In genomic region chr10:26486985-26487850, GRCh38 we compare ENCODE assay signal across 9 cellular contexts. TPM values are rescaled to one million over a fixed set of nuclear protein-coding genes. Genes with fewer than 3 reads are reported as not detected.
A peak's percentile ranks its signal among the peaks of the same experiment; 100 is the strongest.
DNase-seq lines count a peak whose midpoint lies in the region; ATAC-seq, FAIRE-seq and TF ChIP-seq lines count a peak whose summit lies in the region.
"Had no signal": no experiment of that assay in that cellular context is flagged by ENCODE, and none has a peak within 500 bp of the region (broad histone marks: within the 10 kb centered on the region; RNA-seq: fewer than 3 reads in every experiment).

No MANE protein-coding gene starts in this region.

- peaks cover 44% of the 10 kb centered on the region for H3K4me1 Mint-ChIP-seq in T-helper 1 cell treated with Interleukin-12 subunit alpha and Interleukin-12 subunit beta and Interleukin-4 antibody, amounts not matched to agents 30 μg/mL and 1 μg/mL, for 36 hours (ENCODE audit: low read depth)

- H3K27ac Mint-ChIP-seq in T-helper 1 cell treated with Interleukin-12 subunit alpha and Interleukin-12 subunit beta and Interleukin-4 antibody, amounts not matched to agents 30 μg/mL and 1 μg/mL, for 36 hours: peak overlapping the region; percentile 94

- CTCF ChIA-PET in GM12878 (lab: Yijun Ruan, JAX): interaction anchor here (0.6 kb wide), 1 partner anchor 88 kb away, joined by 3 read pairs; no protein-coding TSS in a partner anchor

- 9% methylated on average over 11 of the region's 11 CpGs for WGBS in GM12878 (ENCODE audit: insufficient coverage, insufficient replicate concordance, low lambda C conversion rate, missing lambda C conversion rate)
- 34% methylated on average over 11 of the region's 11 CpGs for WGBS in suprapubic skin

- H3K9me3 ChIP-seq in GM12878 (replicated peaks; ENCODE audit: control insufficient read depth, insufficient read depth, low read length) (peaks cover 3% of the 10 kb centered on the region; the same call in 2 of the 3 replicates), mucosa of stomach (ENCODE audit: control insufficient read depth, low read length) (no peaks in the 10 kb centered on the region), suprapubic skin (no peaks in the 10 kb centered on the region)

- peaks cover 60% of the 10 kb centered on the region for H3K79me2 ChIP-seq in GM12878 (ENCODE audit: control insufficient read depth, insufficient read depth, low read length)

- H3K9ac ChIP-seq in GM12878 (ENCODE audit: control insufficient read depth, insufficient read depth, low read length) (no peak overlapping the region), mucosa of stomach (ENCODE audit: low read length) (peak overlapping the region; percentile 3)

- peak overlapping the region; percentile 11; the same call in 1 of the 2 replicates for H3K4me3 ChIP-seq in GM12878
- H3K4me3 ChIP-seq in mucosa of stomach (ENCODE audit: low read length): no peak overlapping the region
- H3K4me3 ChIP-seq in suprapubic skin: no peak overlapping the region

- TF ChIP-seq CTCF in GM12878 (IDR thresholded peaks at IDR 0.05 in 2 of 3, conservative IDR thresholded peaks at IDR 0.05 in 1 of 3; ENCODE audit: control insufficient read depth in 2 of 3, extremely low read depth in 1 of 3, insufficient read depth in 1 of 3, low read depth in 3 of 3, low read length in 3 of 3) (no peak), suprapubic skin (IDR thresholded peaks at IDR 0.05) (no peak)

- peak; percentile 61 for FAIRE-seq in GM12878 (lab: Jason Lieb, UNC)

- H3K4me3 Mint-ChIP-seq in T-helper 1 cell treated with Interleukin-12 subunit alpha and Interleukin-12 subunit beta and Interleukin-4 antibody, amounts not matched to agents 30 μg/mL and 1 μg/mL, for 36 hours: peak overlapping the region; percentile 73
- H3K4me3 Mint-ChIP-seq: brain had no signal

- peaks cover 0 to 12% of the 10 kb centered on the region in 2 experiments for H3K36me3 ChIP-seq in GM12878 (ENCODE audit: control insufficient read depth in 2 of 2, insufficient read depth in 2 of 2, low read length in 1 of 2)
- no peaks in the 10 kb centered on the region for H3K36me3 ChIP-seq in mucosa of stomach (ENCODE audit: control insufficient read depth, insufficient read depth, low read length)
- no peaks in the 10 kb centered on the region for H3K36me3 ChIP-seq in suprapubic skin

- H3K9me3 Mint-ChIP-seq in T-helper 1 cell treated with Interleukin-12 subunit alpha and Interleukin-12 subunit beta and Interleukin-4 antibody, amounts not matched to agents 30 μg/mL and 1 μg/mL, for 36 hours: peaks cover 1% of the 10 kb centered on the region
- H3K9me3 Mint-ChIP-seq: brain had no signal

- peaks cover 17% of the 10 kb centered on the region for H3K36me3 Mint-ChIP-seq in T-helper 1 cell treated with Interleukin-12 subunit alpha and Interleukin-12 subunit beta and Interleukin-4 antibody, amounts not matched to agents 30 μg/mL and 1 μg/mL, for 36 hours (ENCODE audit: low read depth)
- H3K36me3 Mint-ChIP-seq: brain had no signal

- TF ChIP-seq EP300 in GM12878 (IDR thresholded peaks at IDR 0.05; ENCODE audit: borderline replicate concordance in 1 of 2, control insufficient read depth in 1 of 2, low read depth in 2 of 2, low read length in 2 of 2) (peak; percentile 83 to 88), suprapubic skin (IDR thresholded peaks at IDR 0.05) (no peak)

- SMC1A ChIA-PET in GM12878 (lab: Charles Lee; ENCODE audit: uncharacterized antibody, unreplicated experiment): interaction anchor here (0.6 to 1.9 kb wide), 13 partner anchors 10 to 1017 kb away, joined by 3 to 7 read pairs (median 3); no protein-coding TSS in a partner anchor

- TF ChIP-seq RAD21 in GM12878 (IDR thresholded peaks at IDR 0.05; ENCODE audit: insufficient read depth, low read depth, low read length): no peak

- intact Hi-C loops in GM12878 (cut with micrococcal nuclease; ENCODE audit: unreplicated experiment): loop anchor here (2.0 to 5.0 kb wide), 3 partner anchors 38 to 150 kb away; no protein-coding TSS in a partner anchor

- peak; percentile 83 for ATAC-seq in GM18520 (IDR thresholded peaks at IDR 0.05; ENCODE audit: unreplicated experiment)
- ATAC-seq in HG02981 (IDR thresholded peaks at IDR 0.05; ENCODE audit: unreplicated experiment): peak; percentile 89
- peak; percentile 94 for ATAC-seq in GM12878

- H4K20me1 ChIP-seq in GM12878 (ENCODE audit: control insufficient read depth, insufficient read depth): no peaks in the 10 kb centered on the region

- DNase-seq in GM12878 (ENCODE audit: low read depth, low spot score): peak; percentile 79
- DNase-seq in suprapubic skin (ENCODE audit: low spot score in 2 of 2): no peak
- no peak for DNase-seq in KG1 (lab: John Stamatoyannopoulos, UW)
- DNase-seq in NCI-H345 treated with DMSO at 0.1 percent for 48 hours (lab: John Stamatoyannopoulos, UW; ENCODE audit: unreplicated experiment): no peak

- POLR2A ChIA-PET in GM12878 (lab: Charles Lee): interaction anchor here (0.6 to 1.9 kb wide), 4 partner anchors 19 to 79 kb away, joined by 3 to 4 read pairs (median 4); no protein-coding TSS in a partner anchor

- no TSS peak for BruUV-seq in GM12878 (replicated peaks; lab: Mats Ljungman, UMichigan)

- H3K4me1 ChIP-seq in GM12878 (ENCODE audit: control insufficient read depth, insufficient read depth, low read length) (peaks cover 9% of the 10 kb centered on the region), mucosa of stomach (ENCODE audit: control insufficient read depth, insufficient read depth, low read length) (peaks cover 8% of the 10 kb centered on the region), suprapubic skin (peaks cover 4% of the 10 kb centered on the region)

- H3K27me3 ChIP-seq in GM12878 (replicated peaks in 1 of 2; ENCODE audit: control insufficient read depth in 2 of 2, insufficient read depth in 2 of 2, low read length in 1 of 2): no peaks in the 10 kb centered on the region
- H3K27me3 ChIP-seq in mucosa of stomach (ENCODE audit: control insufficient read depth, insufficient read depth, low read length): no peaks in the 10 kb centered on the region
- H3K27me3 ChIP-seq in suprapubic skin: no peaks in the 10 kb centered on the region

- H3K27me3 Mint-ChIP-seq in T-helper 1 cell treated with Interleukin-12 subunit alpha and Interleukin-12 subunit beta and Interleukin-4 antibody, amounts not matched to agents 30 μg/mL and 1 μg/mL, for 36 hours (ENCODE audit: low read depth): no peaks in the 10 kb centered on the region

- no peak overlapping the region for H2AFZ ChIP-seq in GM12878 (ENCODE audit: control insufficient read depth, low read depth, low read length)

- no peak for TF ChIP-seq POLR2A in GM12878 (IDR thresholded peaks at IDR 0.05; ENCODE audit: low read depth, low read length)
- no peak for TF ChIP-seq POLR2A in suprapubic skin (IDR thresholded peaks at IDR 0.05)

- RAD21 ChIA-PET in GM12878 (lab: Charles Lee; ENCODE audit: unreplicated experiment): interaction anchor here (0.6 to 1.7 kb wide), 10 partner anchors 11 to 237 kb away, joined by 3 to 9 read pairs (median 4); partner anchors contain the start of gene APBB1IP

- H3K4me2 ChIP-seq in GM12878 (ENCODE audit: control insufficient read depth, insufficient read depth): peak overlapping the region; percentile 39

- H3K27ac ChIP-seq in GM12878 (ENCODE audit: control insufficient read depth, insufficient read depth) (peak overlapping the region; percentile 67), suprapubic skin (peak overlapping the region; percentile 79)

- in situ Hi-C loops in GM12878 (cut with MboI): no loop called here

TF ChIP-seq in GM12878, 131 proteins besides CTCF, POLR2A, EP300 and RAD21 (continues in another document):
- TF ChIP-seq ETV6 (conservative IDR thresholded peaks at IDR 0.05 in 1 of 2, IDR thresholded peaks at IDR 0.05 in 1 of 2; ENCODE audit: borderline replicate concordance in 1 of 2, low read depth in 1 of 2): peak in 1 of 2 experiments; percentile 16; a peak in 1 of 4 replicates

RNA-seq across cellular contexts. Expression of gene APBB1IP, which starts 49.1 kb away (rescaled TPM):
- total RNA-seq in GM12878 (2013; cell fraction: nucleolus; rRNA removed): 95.1 and 97.5 TPM in 2 replicates
- total RNA-seq in GM12878 (2014; rRNA removed): 14.7 and 14.8 TPM in 2 replicates
- 18.2 and 20.0 TPM in 2 replicates for total RNA-seq in GM12878 (2014; rRNA removed; fragmentation: Illumina TruSeq; extraction: Trizol)
- total RNA-seq in GM12878 (2021): 67.0 and 67.4 TPM in 2 replicates
- polyA plus RNA-seq in GM12878 (2011; ENCODE audit: low read depth): 26.8 TPM
- 10.6 and 12.5 TPM in 2 replicates for polyA plus RNA-seq in GM12878 (2011; rRNA removed)
- 9.7 and 14.3 TPM in 2 replicates for polyA plus RNA-seq in GM12878 (2011; cell fraction: cytosol; rRNA removed)
- polyA plus RNA-seq in GM12878 (2011; cell fraction: nucleus; rRNA removed): 20.7 and 24.7 TPM in 2 replicates
- 62.2 and 64.8 TPM in 2 replicates for polyA plus RNA-seq in GM12878 (2012)
- polyA plus RNA-seq in GM12878 (2014; fragmentation: Illumina TruSeq; extraction: Trizol): 66.0 and 74.0 TPM in 2 replicates
- 10 to 100 TPM in 1 of 2 experiments, 1 to 10 TPM in 1; 7.3 to 11.4 TPM for polyA plus RNA-seq in GM12878 (2014; fragmentation: Nextera tagmentation; extraction: Ambion mirVana)
- polyA plus RNA-seq in GM12878 (2014; rRNA removed): 21.5 and 28.1 TPM in 2 replicates
- polyA plus RNA-seq in GM12878 (2016; fragmentation: Nextera tagmentation; extraction: Ambion mirVana): 10 to 100 TPM; 23.7 to 30.2 TPM
- 18.3 and 29.0 TPM in 2 replicates for polyA minus RNA-seq in GM12878 (2011; rRNA and poly(A)+ RNA removed)
- 13.4 and 15.7 TPM in 2 replicates for polyA minus RNA-seq in GM12878 (2011; cell fraction: cytosol; rRNA and poly(A)+ RNA removed)
- polyA minus RNA-seq in GM12878 (2011; cell fraction: nucleus; rRNA and poly(A)+ RNA removed): 30.6 and 41.9 TPM in 2 replicates
- 1 to 10 TPM; 1.0 to 4.5 (median 2.7) TPM for total RNA-seq in suprapubic skin
